Comparison of ENCODE assay signal across 15 cellular contexts in genomic region chr22:25745341-25746011, GRCh38. TPM values are rescaled to one million over a fixed set of nuclear protein-coding genes. Genes with fewer than 3 reads are reported as not detected.
DNase-seq lines count a peak whose midpoint lies in the region; ATAC-seq, FAIRE-seq and TF ChIP-seq lines count a peak whose summit lies in the region.
"Had no signal": no experiment of that assay in that cellular context is flagged by ENCODE, and none has a peak within 500 bp of the region (broad histone marks: within the 10 kb centered on the region; RNA-seq: fewer than 3 reads in every experiment).

No MANE protein-coding gene starts in this region.

- H3K27me3 Mint-ChIP-seq in activated T-cell treated with anti-CD3 and anti-CD28 coated beads, Interleukin-2, amount 50 U/mL, for 72 hours (ENCODE audit: low read depth), result no peaks in the 10 kb centered on the region
- H3K27me3 Mint-ChIP-seq in activated T-cell treated with anti-CD3 and anti-CD28 coated beads, Interleukin-2, amount 50 U/mL, for 4 hours (ENCODE audit: low read depth), result peaks cover 2% of the 10 kb centered on the region

- peaks cover 66% of the 10 kb centered on the region for H3K4me1 Mint-ChIP-seq in activated T-cell treated with anti-CD3 and anti-CD28 coated beads, Interleukin-2, amount 50 U/mL, for 72 hours (ENCODE audit: low read depth)
- peaks cover 7% of the 10 kb centered on the region for H3K4me1 Mint-ChIP-seq in activated T-cell treated with anti-CD3 and anti-CD28 coated beads, Interleukin-2, amount 50 U/mL, for 4 hours (ENCODE audit: low read depth)

- peaks cover 0 to 1% of the 10 kb centered on the region in 2 donors for H3K9me3 Mint-ChIP-seq in activated T-cell treated with anti-CD3 and anti-CD28 coated beads, Interleukin-2, amount 50 U/mL, for 72 hours
- H3K9me3 Mint-ChIP-seq in activated T-cell treated with anti-CD3 and anti-CD28 coated beads, Interleukin-2, amount 50 U/mL, for 4 hours, result no peaks in the 10 kb centered on the region
- H3K9me3 Mint-ChIP-seq: memory B cell had no signal

- intact Hi-C loops in posterior vena cava (cut with DNase I), result no loop called here

- peak overlapping the region; percentile 67 for H3K27ac Mint-ChIP-seq in activated T-cell treated with anti-CD3 and anti-CD28 coated beads, Interleukin-2, amount 50 U/mL, for 72 hours
- H3K27ac Mint-ChIP-seq: memory B cell had no signal

- no peak for FAIRE-seq in D721Med (lab: Jason Lieb, UNC)

- no peak for DNase-seq in activated T-cell treated with anti-CD3 and anti-CD28 coated beads, Interleukin-2, amount 50 U/mL, for 72 hours
- DNase-seq in activated T-cell treated with anti-CD3 and anti-CD28 coated beads, Interleukin-2, amount 50 U/mL, for 4 hours, result no peak
- DNase-seq in NCI-H226, result peak; percentile 62
- peak; percentile 67 to 81 for DNase-seq in cardiac fibroblast (ENCODE audit: low read depth in 2 of 2)
- DNase-seq in posterior vena cava (ENCODE audit: low spot score), result peak; percentile 31
- DNase-seq in SIG-M5 (lab: John Stamatoyannopoulos, UW), result no peak
- no peak for DNase-seq in D721Med (ENCODE audit: insufficient read length, low spot score)
- DNase-seq: activated T-cell treated with anti-CD3 and anti-CD28 coated beads, Interleukin-2, amount 50 U/mL, for 1 hour; hippocampal formation; NCI-H146; T-helper 9 cell; upper lobe of left lung had no signal

- H3K4me3 ChIP-seq in cardiac fibroblast (replicated peaks in 1 of 2; ENCODE audit: low read depth in 2 of 2, low read length in 2 of 2), result no peak overlapping the region
- H3K4me3 ChIP-seq: BLaER1 treated with 17β-estradiol and CSF1 and Interleukin-3, amounts not matched to agents 10 nM and 100 nM; upper lobe of left lung had no signal

- H3K4me3 Mint-ChIP-seq in activated T-cell treated with anti-CD3 and anti-CD28 coated beads, Interleukin-2, amount 50 U/mL, for 72 hours, result peak overlapping the region; percentile 36 to 52
- no peak overlapping the region for H3K4me3 Mint-ChIP-seq in activated T-cell treated with anti-CD3 and anti-CD28 coated beads, Interleukin-2, amount 50 U/mL, for 4 hours
- H3K4me3 Mint-ChIP-seq: memory B cell had no signal

- no peak for TF ChIP-seq CTCF in cardiac fibroblast (IDR thresholded peaks at IDR 0.05; ENCODE audit: low read depth, low read length)
- no peak for TF ChIP-seq CTCF in D721Med (IDR thresholded peaks at IDR 0.05; ENCODE audit: insufficient read depth, missing control alignments)

- peaks cover 0 to 2% of the 10 kb centered on the region in 2 donors for H3K36me3 Mint-ChIP-seq in activated T-cell treated with anti-CD3 and anti-CD28 coated beads, Interleukin-2, amount 50 U/mL, for 72 hours (ENCODE audit: insufficient read depth in 2 of 2)
- H3K36me3 Mint-ChIP-seq in activated T-cell treated with anti-CD3 and anti-CD28 coated beads, Interleukin-2, amount 50 U/mL, for 4 hours (ENCODE audit: insufficient read depth), result no peaks in the 10 kb centered on the region
- H3K36me3 Mint-ChIP-seq: memory B cell had no signal

- no peak for ATAC-seq in activated T-cell treated with anti-CD3 and anti-CD28 coated beads, Interleukin-2, amount 50 U/mL, for 72 hours (replicated peaks in 1 of 2)
- ATAC-seq in activated T-cell treated with anti-CD3 and anti-CD28 coated beads, Interleukin-2, amount 50 U/mL, for 4 hours, result no peak
- ATAC-seq in GM21825 (IDR thresholded peaks at IDR 0.05; ENCODE audit: unreplicated experiment), result no peak

RNA-seq across cellular contexts. Expression of gene MYO18B, which starts 3.5 kb away (rescaled TPM):
- total RNA-seq in activated T-cell treated with anti-CD3 and anti-CD28 coated beads, Interleukin-2, amount 50 U/mL, for 72 hours, result 1 to 10 TPM; 2.4 to 2.8 TPM
- total RNA-seq in activated T-cell treated with anti-CD3 and anti-CD28 coated beads, Interleukin-2, amount 50 U/mL, for 4 hours, result under 1 TPM in 1 of 3 donors, not detected in 2; 0.03 TPM
- under 1 TPM; 0.23 to 0.38 TPM for total RNA-seq in posterior vena cava

Comparison
In these comparisons a context has a peak if more than half of its experiments do, and no peak if none do; other contexts are left out.
1. DNase-seq: peak in NCI-H226 (single experiment), cardiac fibroblast (2 of 2) and posterior vena cava (single experiment); none in activated T-cell treated with anti-CD3 and anti-CD28 coated beads, Interleukin-2, amount 50 U/mL, for 72 hours (0 of 2), activated T-cell treated with anti-CD3 and anti-CD28 coated beads, Interleukin-2, amount 50 U/mL, for 4 hours (single experiment), SIG-M5 (single experiment) and D721Med (single experiment).